ENCODE assay signal across 7 cellular contexts in genomic region chr10:124697837-124698559, GRCh38. TPM values are rescaled to one million over a fixed set of nuclear protein-coding genes. Genes with fewer than 3 reads are reported as not detected.
DNase-seq lines count a peak whose midpoint lies in the region; ATAC-seq, FAIRE-seq and TF ChIP-seq lines count a peak whose summit lies in the region.

No MANE protein-coding gene starts in this region.

- H3K27me3 Mint-ChIP-seq in osteocyte (ENCODE audit: unreplicated experiment), result no peaks in the 10 kb centered on the region

- H3K36me3 ChIP-seq in bronchial epithelial cell (ENCODE audit: control insufficient read depth, insufficient read depth, low read length), result peaks cover 26% of the 10 kb centered on the region

- TF ChIP-seq CTCF in bronchial epithelial cell (IDR thresholded peaks at IDR 0.05; ENCODE audit: insufficient read depth, low read length, severe bottlenecking), result no peak
- TF ChIP-seq CTCF in osteocyte (IDR thresholded peaks at IDR 0.05), result no peak

- peaks cover 11% of the 10 kb centered on the region for H3K4me1 Mint-ChIP-seq in osteocyte (ENCODE audit: unreplicated experiment)

- H3K9me3 Mint-ChIP-seq in osteocyte (ENCODE audit: unreplicated experiment), result no peaks in the 10 kb centered on the region

- DNase-seq in NCI-H510A (lab: John Stamatoyannopoulos, UW) (peak; percentile 72), bronchial epithelial cell (ENCODE audit: low read depth) (peak; percentile 25), osteocyte (ENCODE audit: extremely low spot score, unreplicated experiment) (no peak), dedifferentiated amniotic fluid mesenchymal stem cell (ENCODE audit: extremely low spot score) (no peak)
- peak; percentile 51 for DNase-seq in stimulated activated CD4-positive, alpha-beta T cell treated with anti-CD3 and anti-CD28 coated beads, Interleukin-2, amount 100 ng/mL, for 24 hours

- H3K27ac Mint-ChIP-seq in osteocyte (ENCODE audit: unreplicated experiment), result no peak overlapping the region

- peak; percentile 28 for ATAC-seq in GM18861 (IDR thresholded peaks at IDR 0.05; ENCODE audit: unreplicated experiment)
- ATAC-seq in HG02610 (IDR thresholded peaks at IDR 0.05; ENCODE audit: unreplicated experiment), result no peak

- FAIRE-seq in bronchial epithelial cell (lab: Jason Lieb, UNC), result no peak

- H3K27me3 ChIP-seq in bronchial epithelial cell (ENCODE audit: control insufficient read depth, insufficient read depth, low read length), result no peaks in the 10 kb centered on the region

- H3K4me3 Mint-ChIP-seq in osteocyte (ENCODE audit: unreplicated experiment), result no peak overlapping the region

- peaks cover 10% of the 10 kb centered on the region for H3K36me3 Mint-ChIP-seq in osteocyte (ENCODE audit: unreplicated experiment)

- no peak overlapping the region for H3K4me3 ChIP-seq in bronchial epithelial cell (ENCODE audit: low read depth, low read length)

RNA-seq across cellular contexts. Expression of gene FAM53B, which starts 46.2 kb away (rescaled TPM):
- 19.5 and 23.9 TPM in 2 replicates for total RNA-seq in bronchial epithelial cell
- 14.7 and 17.0 TPM in 2 replicates for total RNA-seq in osteocyte

Comparison
In these comparisons a context has a peak if more than half of its experiments do, and no peak if none do; other contexts are left out.
1. DNase-seq: peak in NCI-H510A (single experiment), bronchial epithelial cell (single experiment) and stimulated activated CD4-positive, alpha-beta T cell treated with anti-CD3 and anti-CD28 coated beads, Interleukin-2, amount 100 ng/mL, for 24 hours (2 of 2); none in osteocyte (single experiment) and dedifferentiated amniotic fluid mesenchymal stem cell (single experiment).